ENCODE assay signal across 8 cellular contexts in the genomic region with DNA sequence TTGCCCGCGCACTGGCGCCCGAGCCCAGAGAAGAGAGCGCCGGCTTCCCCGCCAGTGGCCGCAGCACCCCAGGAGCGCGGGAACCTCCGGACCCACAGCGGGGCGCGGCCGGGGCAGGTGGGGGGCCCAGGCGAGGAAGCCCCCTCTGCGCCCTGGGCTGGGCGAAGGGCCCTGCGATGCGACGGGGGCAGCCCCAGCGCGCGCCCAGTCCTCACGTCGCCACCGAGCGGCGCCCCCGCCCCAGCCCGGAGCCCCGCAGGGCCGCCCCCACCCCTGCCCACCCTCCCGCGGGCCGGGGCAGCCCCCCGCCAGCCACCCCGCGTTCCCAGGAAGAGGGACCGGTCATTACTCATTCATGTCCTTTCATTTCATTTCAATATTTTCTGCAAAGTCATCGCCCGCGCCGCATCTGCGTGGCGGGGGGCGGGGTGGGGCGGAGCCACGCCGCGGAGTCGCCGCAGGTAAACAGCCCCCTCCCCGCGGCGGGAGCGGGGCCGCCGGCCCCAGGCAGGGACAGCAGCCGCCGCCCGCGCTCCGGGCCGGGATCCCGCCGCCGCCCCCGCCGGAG. TPM values are rescaled to one million over a fixed set of nuclear protein-coding genes. Genes with fewer than 3 reads are reported as not detected.
DNase-seq lines count a peak whose midpoint lies in the region; ATAC-seq lines count a peak whose summit lies in the region.

No MANE protein-coding gene starts in this region.

- DNase-seq in activated T-cell treated with anti-CD3 and anti-CD28 coated beads for 24 hours (ENCODE audit: low read depth): peak; percentile 55
- DNase-seq in activated T-cell treated with anti-CD3 and anti-CD28 coated beads, Interleukin-2, amount 50 U/mL, for 1 hour: no peak
- peak; percentile 58 for DNase-seq in UCSD-AML1 (lab: John Stamatoyannopoulos, UW; ENCODE audit: unreplicated experiment)
- DNase-seq in effector memory CD8-positive, alpha-beta T cell: no peak
- peak; percentile 78 for DNase-seq in posterior vena cava (ENCODE audit: low spot score)
- DNase-seq in ureter (ENCODE audit: low spot score): no peak
- DNase-seq in NCI-H2196 treated with DMSO at 0.1 percent for 48 hours (lab: John Stamatoyannopoulos, UW; ENCODE audit: unreplicated experiment): no peak

- no peaks in the 10 kb centered on the region for H3K36me3 Mint-ChIP-seq in effector memory CD8-positive, alpha-beta T cell (ENCODE audit: insufficient read depth)

- H3K27ac Mint-ChIP-seq in effector memory CD8-positive, alpha-beta T cell: no peak overlapping the region

- no peaks in the 10 kb centered on the region for H3K9me3 Mint-ChIP-seq in effector memory CD8-positive, alpha-beta T cell

- H3K4me1 Mint-ChIP-seq in effector memory CD8-positive, alpha-beta T cell (ENCODE audit: low read depth in 2 of 2): peaks cover 3 to 9% of the 10 kb centered on the region in 2 donors

- peak overlapping the region in 1 of 2 donors; percentile 27 for H3K4me3 Mint-ChIP-seq in effector memory CD8-positive, alpha-beta T cell

- intact Hi-C loops in posterior vena cava (cut with DNase I): no loop called here

- peaks cover 45 to 61% of the 10 kb centered on the region in 2 donors for H3K27me3 Mint-ChIP-seq in effector memory CD8-positive, alpha-beta T cell

- ATAC-seq in effector memory CD8-positive, alpha-beta T cell (replicated peaks): peak; percentile 42
- ATAC-seq in GM21529 (IDR thresholded peaks at IDR 0.05; ENCODE audit: unreplicated experiment): no peak

RNA-seq across cellular contexts. Expression of a gene that starts 0.7 kb away (rescaled TPM):
- total RNA-seq in posterior vena cava (under 1 TPM; 0.19 to 0.23 TPM), ureter (1.9 TPM)

RNA-seq across cellular contexts. Expression of a gene that starts 15.9 kb away (rescaled TPM):
- 10 to 100 TPM; 18.3 to 20.5 TPM for total RNA-seq in posterior vena cava
- 64.5 TPM for total RNA-seq in ureter

RNA-seq across cellular contexts. Expression of a gene that starts 31.0 kb away (rescaled TPM):
- total RNA-seq in posterior vena cava (10 to 100 TPM; 10.8 to 11.9 TPM), ureter (24.7 TPM)

Comparison
In these comparisons a context has a peak if more than half of its experiments do, and no peak if none do; other contexts are left out.
1. DNase-seq: peak in activated T-cell treated with anti-CD3 and anti-CD28 coated beads for 24 hours (single experiment), UCSD-AML1 (single experiment) and posterior vena cava (single experiment); none in activated T-cell treated with anti-CD3 and anti-CD28 coated beads, Interleukin-2, amount 50 U/mL, for 1 hour (single experiment), effector memory CD8-positive, alpha-beta T cell (0 of 3), ureter (single experiment) and NCI-H2196 treated with DMSO at 0.1 percent for 48 hours (single experiment).